ENCODE assay signal across 8 cellular contexts in the genomic region with DNA sequence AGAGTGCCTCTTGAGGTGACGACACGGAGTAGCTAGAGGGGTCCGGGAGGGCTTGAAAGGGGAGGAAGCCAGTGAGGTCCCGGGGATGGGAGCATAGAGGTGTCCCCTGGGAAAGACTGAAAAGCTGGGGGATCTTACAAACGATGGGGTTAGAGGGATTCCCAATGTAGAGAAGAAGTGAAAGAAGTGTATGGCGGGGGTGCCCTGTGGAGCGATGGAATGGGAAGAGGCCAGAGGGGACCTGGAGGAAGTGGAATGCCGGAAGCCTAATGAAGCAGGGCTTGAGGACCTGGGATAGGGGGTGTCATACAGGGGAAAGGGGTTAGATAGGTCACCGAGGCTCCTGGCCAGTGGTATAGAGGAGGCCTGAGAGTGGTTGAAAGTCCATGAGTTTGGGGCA. TPM values are rescaled to one million over a fixed set of nuclear protein-coding genes. Genes with fewer than 3 reads are reported as not detected.
DNase-seq lines count a peak whose midpoint lies in the region; ATAC-seq and TF ChIP-seq lines count a peak whose summit lies in the region.

No MANE protein-coding gene starts in this region.

- peak overlapping the region; percentile 90 for H3K9ac ChIP-seq in fibroblast of lung (ENCODE audit: insufficient read depth, low read length)

- TF ChIP-seq CTCF in GM06990 (IDR thresholded peaks at IDR 0.05; ENCODE audit: insufficient read depth, low read length, poor library complexity, severe bottlenecking) (no peak), RWPE1 (conservative IDR thresholded peaks at IDR 0.05; ENCODE audit: low read depth) (no peak), fibroblast of lung (conservative IDR thresholded peaks at IDR 0.05 in 1 of 2, IDR thresholded peaks at IDR 0.05 in 1 of 2; ENCODE audit: low read depth in 1 of 2, low read length in 2 of 2) (no peak), psoas muscle (IDR thresholded peaks at IDR 0.05) (no peak)

- intact Hi-C loops in psoas muscle (cut with DNase I) = loop anchor here (5.0 kb wide), 2 partner anchors 35 to 40 kb away; no protein-coding TSS in a partner anchor

- H3K27ac ChIP-seq in RWPE1 = peak overlapping the region; percentile 96
- H3K27ac ChIP-seq in fibroblast of lung (ENCODE audit: insufficient read depth, low read length) = peak overlapping the region; percentile 90
- H3K27ac ChIP-seq in psoas muscle = peak overlapping the region; percentile 81

- no peak overlapping the region for H2AFZ ChIP-seq in fibroblast of lung (ENCODE audit: low read length)

- WGBS in psoas muscle, 3 donors = 1% methylated on average over 9 of the region's 9 CpGs

- H4K20me1 ChIP-seq in fibroblast of lung (ENCODE audit: control insufficient read depth, extremely low read depth, insufficient read depth, low read length) = no peaks in the 10 kb centered on the region

- H3K4me3 ChIP-seq in GM06990 (replicated peaks; ENCODE audit: low read depth, low read length) = peak overlapping the region; percentile 88
- H3K4me3 ChIP-seq in fibroblast of lung (replicated peaks in 1 of 4; ENCODE audit: control extremely low read depth in 1 of 4, insufficient read depth in 1 of 4, low read depth in 3 of 4, low read length in 4 of 4) = peak overlapping the region; percentile 71 to 98 (median 92)
- H3K4me3 ChIP-seq in psoas muscle = peak overlapping the region; percentile 82

- ATAC-seq in psoas muscle = no peak
- no peak for ATAC-seq in HG03432 (IDR thresholded peaks at IDR 0.05; ENCODE audit: unreplicated experiment)

- DNase-seq in GM06990 (ENCODE audit: extremely low read depth, insufficient read length) (no peak), RWPE1 (ENCODE audit: low spot score) (peak; percentile 23), fibroblast of lung (ENCODE audit: low read depth in 2 of 2) (no peak), psoas muscle (no peak), NOMO-1 treated with dmso at 0.1 percent for 144 hours (lab: John Stamatoyannopoulos, UW; ENCODE audit: unreplicated experiment) (no peak), NCI-H1694 treated with DMSO at 0.1 percent for 48 hours (lab: John Stamatoyannopoulos, UW) (no peak), AG20443 (ENCODE audit: low spot score) (no peak)

- H3K4me1 ChIP-seq in fibroblast of lung (ENCODE audit: control insufficient read depth, extremely low read depth, insufficient read depth, low read length) = peaks cover 9% of the 10 kb centered on the region
- peaks cover 16% of the 10 kb centered on the region for H3K4me1 ChIP-seq in psoas muscle

- H3K36me3 ChIP-seq in GM06990 (ENCODE audit: control insufficient read depth, insufficient read depth, low read length) = no peaks in the 10 kb centered on the region; the same call in 1 of the 2 replicates
- no peaks in the 10 kb centered on the region for H3K36me3 ChIP-seq in fibroblast of lung (ENCODE audit: control insufficient read depth, insufficient read depth, low read length)
- H3K36me3 ChIP-seq in psoas muscle (ENCODE audit: insufficient read depth in 1 of 2, low read depth in 1 of 2) = no peaks in the 10 kb centered on the region

- CTCF ChIA-PET in RWPE1 (lab: Yijun Ruan, JAX) = interaction anchor here (0.5 to 0.6 kb wide), 2 partner anchors 45 to 149 kb away, joined by 3 to 6 read pairs; no protein-coding TSS in a partner anchor

- no peaks in the 10 kb centered on the region for H3K9me3 ChIP-seq in fibroblast of lung (ENCODE audit: control insufficient read depth, insufficient read depth, low read depth, low read length)
- no peaks in the 10 kb centered on the region for H3K9me3 ChIP-seq in psoas muscle

- H3K79me2 ChIP-seq in fibroblast of lung (ENCODE audit: control insufficient read depth, insufficient read depth, low read length) = peaks cover 49% of the 10 kb centered on the region

- no peaks in the 10 kb centered on the region for H3K27me3 ChIP-seq in GM06990 (replicated peaks; ENCODE audit: control insufficient read depth, insufficient read depth, low read length)
- no peaks in the 10 kb centered on the region for H3K27me3 ChIP-seq in fibroblast of lung (ENCODE audit: control insufficient read depth, insufficient read depth, low read length)
- H3K27me3 ChIP-seq in psoas muscle (ENCODE audit: insufficient read depth in 3 of 3, low read length in 2 of 3) = no peaks in the 10 kb centered on the region

- POLR2A ChIA-PET in RWPE1 (lab: Yijun Ruan, JAX; ENCODE audit: low non-redundant PET) = interaction anchor here (0.7 kb wide), 1 partner anchor 38 kb away, joined by 3 read pairs; no protein-coding TSS in a partner anchor

- peak overlapping the region; percentile 97 for H3K4me2 ChIP-seq in fibroblast of lung (ENCODE audit: extremely low read depth, insufficient read depth, low read length)

RNA-seq across cellular contexts. Expression of gene AP2A1, which starts 0.6 kb away (rescaled TPM):
- total RNA-seq in fibroblast of lung (53.4 and 95.0 TPM in 2 replicates), psoas muscle (100 to 1,000 TPM in 1 of 4 donors, 10 to 100 TPM in 3; 79.1 to 102 (median 84.3) TPM)
- polyA plus RNA-seq in fibroblast of lung (64.2 and 75.9 TPM in 2 replicates), psoas muscle (10 to 100 TPM; 58.2 to 81.7 (median 69.6) TPM)
- polyA plus RNA-seq in fibroblast of lung (2012) = 102 and 127 TPM in 2 replicates
- 174 and 193 TPM in 2 replicates for polyA minus RNA-seq in fibroblast of lung (ENCODE audit: low replicate concordance)

RNA-seq across cellular contexts. Expression of gene TSKS, which starts 4.3 kb away (rescaled TPM):
- total RNA-seq in fibroblast of lung (0.26 TPM in 1 of 2 replicates, not detected in the other), psoas muscle (under 1 TPM in 1 of 4 donors, not detected in 3; 0.24 TPM)
- polyA plus RNA-seq in fibroblast of lung (0.07 TPM in 1 of 2 replicates, not detected in the other), psoas muscle (under 1 TPM; 0.18 to 0.27 (median 0.18) TPM)
- 0.14 TPM in 1 of 2 replicates, not detected in the other for polyA plus RNA-seq in fibroblast of lung (2012)
- not detected in 2 replicates for polyA minus RNA-seq in fibroblast of lung (ENCODE audit: low replicate concordance)

RNA-seq across cellular contexts. Expression of gene FUZ, which starts 45.7 kb away (rescaled TPM):
- 32.9 and 34.3 TPM in 2 replicates for total RNA-seq in fibroblast of lung
- 8.4 and 11.4 TPM in 2 replicates for polyA plus RNA-seq in fibroblast of lung
- 11.5 and 15.3 TPM in 2 replicates for polyA plus RNA-seq in fibroblast of lung (2012)
- 4.0 and 26.6 TPM in 2 replicates for polyA minus RNA-seq in fibroblast of lung (ENCODE audit: low replicate concordance)
- total RNA-seq in psoas muscle = 10 to 100 TPM; 20.9 to 33.7 (median 25.2) TPM
- polyA plus RNA-seq in psoas muscle = 10 to 100 TPM; 15.9 to 38.8 (median 28.6) TPM

RNA-seq across cellular contexts. Expression of gene MED25, which starts 50.7 kb away (rescaled TPM):
- total RNA-seq in fibroblast of lung (10.0 and 11.2 TPM in 2 replicates), psoas muscle (10 to 100 TPM; 43.0 to 97.8 (median 69.7) TPM)
- polyA plus RNA-seq in fibroblast of lung (20.2 and 28.6 TPM in 2 replicates), psoas muscle (100 to 1,000 TPM in 1 of 3 donors, 10 to 100 TPM in 2; 24.5 to 125 (median 92.5) TPM)
- polyA plus RNA-seq in fibroblast of lung (2012) = 24.2 and 29.5 TPM in 2 replicates
- 127 and 156 TPM in 2 replicates for polyA minus RNA-seq in fibroblast of lung (ENCODE audit: low replicate concordance)
